In genomic region chr11:133004369-133004768, GRCh38 we compare ENCODE assay signal across 1 cellular context.
TF ChIP-seq lines count a peak whose summit lies in the region.

No MANE protein-coding gene starts in this region.

TF ChIP-seq in IMR-90, 13 proteins besides CTCF, POLR2A, EP300 and RAD21 (continued from another document):
- TF ChIP-seq ELK1 (IDR thresholded peaks at IDR 0.05; ENCODE audit: borderline replicate concordance, low read depth, low read length) (no peak), RFX5 (IDR thresholded peaks at IDR 0.05; ENCODE audit: low read depth, low read length) (no peak), RCOR1 (IDR thresholded peaks at IDR 0.05; ENCODE audit: insufficient replicate concordance, low read length) (no peak), MAFK (IDR thresholded peaks at IDR 0.05; ENCODE audit: low read depth, low read length) (no peak), BHLHE40 (IDR thresholded peaks at IDR 0.05; ENCODE audit: low read depth, low read length) (no peak), USF2 (IDR thresholded peaks at IDR 0.05; ENCODE audit: low read depth, low read length) (no peak), MXI1 (IDR thresholded peaks at IDR 0.05; ENCODE audit: borderline replicate concordance, low read depth, low read length) (no peak), CEBPB (IDR thresholded peaks at IDR 0.05; ENCODE audit: low read depth, low read length) (no peak), FOS (IDR thresholded peaks at IDR 0.05; ENCODE audit: low read depth, low read length) (no peak), MAZ (IDR thresholded peaks at IDR 0.05; ENCODE audit: borderline replicate concordance, low read depth, low read length) (no peak), SMC3 (IDR thresholded peaks at IDR 0.05; ENCODE audit: low read depth, low read length) (no peak)
TF ChIP-seq in IMR-90: peak in this region for 0.
